Comparison of ENCODE assay signal across 9 cellular contexts in genomic region chr22:28441720-28442263, GRCh38.
DNase-seq lines count a peak whose midpoint lies in the region; ATAC-seq, FAIRE-seq and TF ChIP-seq lines count a peak whose summit lies in the region.
"Had no signal": no experiment of that assay in that cellular context is flagged by ENCODE, and none has a peak within 500 bp of the region (broad histone marks: within the 10 kb centered on the region; RNA-seq: fewer than 3 reads in every experiment).

No MANE protein-coding gene starts in this region.

- TF ChIP-seq POLR2A in uterus (IDR thresholded peaks at IDR 0.05), result no peak
- TF ChIP-seq POLR2A in GM12892 (IDR thresholded peaks at IDR 0.05; ENCODE audit: low read depth, low read length), result no peak

- H3K4me1 ChIP-seq in cardiac muscle cell (ENCODE audit: low read depth), result peaks cover 26% of the 10 kb centered on the region
- H3K4me1 ChIP-seq in mesodermal cell (ENCODE audit: control insufficient read depth, insufficient read depth, low read length, poor library complexity, severe bottlenecking), result no peaks in the 10 kb centered on the region
- no peaks in the 10 kb centered on the region for H3K4me1 ChIP-seq in uterus

- no peak for FAIRE-seq in GM12892 (lab: Jason Lieb, UNC)

- 29 to 32% methylated on average over 13 to 14 of the region's 16 CpGs for WGBS in mesodermal cell (ENCODE audit: insufficient coverage in 2 of 2), 2 experiments

- intact Hi-C loops in left ventricle myocardium superior (cut with micrococcal nuclease) (loop anchor here (10.0 kb wide), 1 partner anchor 387 kb away; no protein-coding TSS in a partner anchor), uterus (cut with DNase I; ENCODE audit: low total_unique reads) (no loop called here)

- TF ChIP-seq CTCF in cardiac muscle cell (IDR thresholded peaks at IDR 0.05; ENCODE audit: low read depth, low read length) (no peak), coronary artery (IDR thresholded peaks at IDR 0.05) (no peak), uterus (IDR thresholded peaks at IDR 0.05) (no peak)

- DNase-seq in cardiac muscle cell (ENCODE audit: low read depth in 1 of 2, low spot score in 1 of 2), result peak; percentile 23 to 36
- DNase-seq in left ventricle myocardium superior, result no peak
- DNase-seq in coronary artery (ENCODE audit: low spot score), result no peak
- DNase-seq in uterus, result no peak
- no peak for DNase-seq in GM12892 (ENCODE audit: insufficient read length)
- DNase-seq in cortex of kidney (lab: John Stamatoyannopoulos, UW), result no peak
- DNase-seq: SIG-M5 had no signal

- H3K27me3 ChIP-seq in cardiac muscle cell, result no peaks in the 10 kb centered on the region
- H3K27me3 ChIP-seq in uterus, result no peaks in the 10 kb centered on the region

- H3K36me3 ChIP-seq in cardiac muscle cell, result no peaks in the 10 kb centered on the region
- H3K36me3 ChIP-seq in mesodermal cell (ENCODE audit: control insufficient read depth, insufficient read depth, low read length), result no peaks in the 10 kb centered on the region
- no peaks in the 10 kb centered on the region for H3K36me3 ChIP-seq in uterus

- peak overlapping the region; percentile 90 for H3K27ac ChIP-seq in cardiac muscle cell
- H3K27ac ChIP-seq in coronary artery, result peak overlapping the region; percentile 84 to 85
- H3K27ac ChIP-seq in mesodermal cell (ENCODE audit: low read depth, low read length, severe bottlenecking), result peak overlapping the region; percentile 34
- H3K27ac ChIP-seq in uterus, result peak overlapping the region; percentile 63 to 87

- no peak for ATAC-seq in left ventricle myocardium superior
- ATAC-seq in HG03354 (IDR thresholded peaks at IDR 0.05; ENCODE audit: poor library complexity, severe bottlenecking, unreplicated experiment), result no peak

- H3K4me3 ChIP-seq in cardiac muscle cell, result peak overlapping the region; percentile 72
- H3K4me3 ChIP-seq in coronary artery, result peak overlapping the region; percentile 77
- peak overlapping the region; percentile 53 for H3K4me3 ChIP-seq in mesodermal cell (ENCODE audit: extremely low read depth, insufficient read depth, low read length, poor library complexity, severe bottlenecking)
- H3K4me3 ChIP-seq in uterus, result peak overlapping the region; percentile 43 to 52

- H3K9me3 ChIP-seq in cardiac muscle cell (ENCODE audit: low read depth) (no peaks in the 10 kb centered on the region), mesodermal cell (ENCODE audit: control insufficient read depth, low read length) (no peaks in the 10 kb centered on the region), uterus (no peaks in the 10 kb centered on the region)

Comparison
In these comparisons a context has a peak if more than half of its experiments do, and no peak if none do; other contexts are left out.
1. DNase-seq: peak in cardiac muscle cell (2 of 2); none in left ventricle myocardium superior (single experiment), coronary artery (single experiment), uterus (0 of 2), GM12892 (single experiment) and cortex of kidney (single experiment).
2. H3K27ac ChIP-seq: peak in every context shown above with its lines; median percentile 90 in cardiac muscle cell; 84 in coronary artery; 75 in uterus; 34 in mesodermal cell.
3. Peak in every context shown above with its lines, with median percentiles within 50 percentile points of each other: H3K4me3 ChIP-seq.